In genomic region chr19:35604436-35604835, GRCh38 we compare ENCODE assay signal across 21 cellular contexts. TPM values are rescaled to one million over a fixed set of nuclear protein-coding genes. Genes with fewer than 3 reads are reported as not detected.
"Had no signal": no experiment of that assay in that cellular context is flagged by ENCODE, and none has a peak within 500 bp of the region (broad histone marks: within the 10 kb centered on the region; RNA-seq: fewer than 3 reads in every experiment).

No MANE protein-coding gene starts in this region.

RNA-seq across cellular contexts. Expression of gene PMIS2, which starts 18.5 kb away (rescaled TPM):
- total RNA-seq: colonic mucosa; endodermal cell; epithelial cell of proximal tubule; esophagus muscularis mucosa; fibroblast of lung; foreskin keratinocyte; gastroesophageal sphincter; heart left ventricle; kidney epithelial cell; left cardiac atrium; left lung; lower leg skin; lung microvascular endothelial cell; mucosa of gallbladder; naive thymus-derived CD4-positive, alpha-beta T cell; occipital lobe; ovary; pulmonary artery endothelial cell; thoracic aorta; tibial nerve; upper lobe of left lung had no signal
- polyA plus RNA-seq: fibroblast of lung; foreskin keratinocyte; heart left ventricle; naive thymus-derived CD4-positive, alpha-beta T cell; ovary had no signal

RNA-seq across cellular contexts. Expression of gene ETV2, which starts 37.1 kb away (rescaled TPM):
- total RNA-seq: gastroesophageal sphincter, kidney epithelial cell, thoracic aorta had no signal

RNA-seq across cellular contexts. Expression of gene ATP4A, which starts 41.0 kb away (rescaled TPM):
- total RNA-seq: colonic mucosa; epithelial cell of proximal tubule; esophagus muscularis mucosa; fibroblast of lung; foreskin keratinocyte; gastroesophageal sphincter; heart left ventricle; kidney epithelial cell; left cardiac atrium; left lung; lower leg skin; lung microvascular endothelial cell; mucosa of gallbladder; naive thymus-derived CD4-positive, alpha-beta T cell; occipital lobe; ovary; pulmonary artery endothelial cell; upper lobe of left lung had no signal
- polyA plus RNA-seq: fibroblast of lung; foreskin keratinocyte; heart left ventricle; naive thymus-derived CD4-positive, alpha-beta T cell had no signal
